7 cellular contexts compared by ENCODE assay signal in the genomic region with DNA sequence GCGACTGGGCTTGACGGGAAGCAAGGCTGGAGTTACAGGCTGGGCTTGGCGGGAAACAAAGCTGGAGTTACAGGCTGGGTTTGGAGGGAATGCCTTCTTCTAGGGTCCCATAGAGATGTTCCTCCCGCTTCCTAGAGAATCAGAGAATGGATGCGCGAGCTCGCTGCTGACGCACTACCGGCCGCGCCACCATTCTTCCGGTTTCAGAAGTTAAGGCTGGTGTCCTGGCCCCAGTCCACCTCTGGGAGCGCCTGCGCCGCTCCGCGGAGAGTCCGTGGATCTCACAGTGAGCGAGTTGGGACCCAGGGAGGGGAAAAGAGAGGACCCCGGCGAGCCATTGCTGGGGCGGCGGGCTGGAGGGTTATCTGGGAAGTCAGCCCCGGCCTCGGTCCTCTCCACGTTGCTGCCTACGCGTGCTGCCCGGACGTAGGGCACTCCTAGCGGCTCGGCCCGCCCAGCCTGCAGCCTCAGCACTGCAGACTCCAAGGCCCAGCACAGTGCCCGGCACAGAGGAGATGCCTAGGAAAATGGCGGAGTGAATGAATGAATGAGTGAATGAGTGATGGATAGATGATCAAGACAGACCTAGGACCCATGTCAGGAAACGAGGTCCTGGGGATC. TPM values are rescaled to one million over a fixed set of nuclear protein-coding genes. Genes with fewer than 3 reads are reported as not detected.
DNase-seq lines count a peak whose midpoint lies in the region; ATAC-seq and TF ChIP-seq lines count a peak whose summit lies in the region.

Gene ZNF502 (plus strand): TSS at position 206 of the 621 bp plus-strand sequence. CDS start 7,602 bp downstream, outside the sequence.

- H3K4me1 ChIP-seq in H9 (ENCODE audit: insufficient read depth, low read length) (no peaks in the 10 kb centered on the region), gastroesophageal sphincter (peaks cover 0 to 19% (median 0%) of the 10 kb centered on the region in 3 donors), neuronal stem cell (ENCODE audit: control insufficient read depth in 2 of 2, insufficient read depth in 1 of 2, low read depth in 1 of 2, low read length in 2 of 2) (peaks cover 1 to 2% of the 10 kb centered on the region in 2 donors), stomach smooth muscle (ENCODE audit: control insufficient read depth, insufficient read depth, low read length) (peaks cover 7% of the 10 kb centered on the region)

- H3K4me3 ChIP-seq in gastroesophageal sphincter (peak within 1 kb of the TSS; percentile 73 to 94), neuronal stem cell (ENCODE audit: low read length in 2 of 2) (peak within 1 kb of the TSS; percentile 60 to 91), stomach smooth muscle (ENCODE audit: low read length in 2 of 2) (peak within 1 kb of the TSS; percentile 96 to 97)

- H4K8ac ChIP-seq in H9 (replicated peaks; ENCODE audit: insufficient read length, low read depth, low read length) (peak within 1 kb of the TSS; percentile 34), neuronal stem cell (ENCODE audit: low read depth, low read length) (peak within 1 kb of the TSS; percentile 52)

- H3K4ac ChIP-seq in H9 (ENCODE audit: low read depth, low read length) (no peak within 1 kb of the TSS), neuronal stem cell (ENCODE audit: low read length) (no peak within 1 kb of the TSS)

- no peak within 1 kb of the TSS for H2AFZ ChIP-seq in H9 (ENCODE audit: low read length)
- H2AFZ ChIP-seq in neuronal stem cell (ENCODE audit: low read length), result peak within 1 kb of the TSS; percentile 96

- peaks cover 8% of the 10 kb centered on the region for H3K27me3 Mint-ChIP-seq in H9 (ENCODE audit: low read depth)
- H3K27me3 Mint-ChIP-seq in activated naive CD4-positive, alpha-beta T cell treated with anti-CD3 and anti-CD28 coated beads, Interleukin-2, amount 50 U/mL, for 24 hours, result peaks cover 30% of the 10 kb centered on the region

- H3K23me2 ChIP-seq in H9 (ENCODE audit: insufficient read length, low read depth, low read length, poor library complexity, severe bottlenecking), result no peaks in the 10 kb centered on the region

- DNase-seq in H9, result peak; percentile 76
- peak; percentile 70 to 74 for DNase-seq in SHP77 (lab: John Stamatoyannopoulos, UW)
- DNase-seq in neuronal stem cell (ENCODE audit: low spot score), result peak; percentile 62

- 0 out of 2 replicates have a peak within 1 kb of the TSS, but pooled peaks have one; percentile 63 for H3K14ac ChIP-seq in H9 (ENCODE audit: insufficient read depth, low read length)
- no peak within 1 kb of the TSS for H3K14ac ChIP-seq in neuronal stem cell (ENCODE audit: low read length)

- H3T11ph ChIP-seq in H9 (ENCODE audit: low read length), result no peak within 1 kb of the TSS

- H3K36me3 Mint-ChIP-seq in H9 (ENCODE audit: insufficient read depth in 1 of 3, low read depth in 3 of 3), result peaks cover 0 to 7% (median 5%) of the 10 kb centered on the region in 3 experiments; a peak in 6 of 7 replicates
- peaks cover 39% of the 10 kb centered on the region for H3K36me3 Mint-ChIP-seq in activated naive CD4-positive, alpha-beta T cell treated with anti-CD3 and anti-CD28 coated beads, Interleukin-2, amount 50 U/mL, for 24 hours

- ATAC-seq in gastroesophageal sphincter (peak; percentile 96), HG03378 (IDR thresholded peaks at IDR 0.05; ENCODE audit: unreplicated experiment) (no peak)

- no peaks in the 10 kb centered on the region for H3K79me1 ChIP-seq in H9 (ENCODE audit: insufficient read depth, low read depth, low read length, poor library complexity, severe bottlenecking)
- no peaks in the 10 kb centered on the region for H3K79me1 ChIP-seq in neuronal stem cell (ENCODE audit: low read depth, low read length)

- H3K4me1 Mint-ChIP-seq in H9, result no peaks in the 10 kb centered on the region
- peaks cover 14% of the 10 kb centered on the region for H3K4me1 Mint-ChIP-seq in activated naive CD4-positive, alpha-beta T cell treated with anti-CD3 and anti-CD28 coated beads, Interleukin-2, amount 50 U/mL, for 24 hours

- H3K56ac ChIP-seq in H9 (ENCODE audit: insufficient read length, low read depth, low read length), result no peak within 1 kb of the TSS

- H3K36me3 ChIP-seq in gastroesophageal sphincter, result peaks cover 0 to 32% of the 10 kb centered on the region in 2 donors
- H3K36me3 ChIP-seq in neuronal stem cell (replicated peaks in 1 of 2; ENCODE audit: control insufficient read depth in 2 of 2, insufficient read depth in 2 of 2, low read length in 2 of 2), result peaks cover 0 to 13% of the 10 kb centered on the region in 2 donors
- no peaks in the 10 kb centered on the region for H3K36me3 ChIP-seq in stomach smooth muscle (ENCODE audit: control insufficient read depth in 2 of 2, insufficient read depth in 2 of 2, low read length in 2 of 2)

- H3K9ac ChIP-seq in H9 (ENCODE audit: extremely low read depth, insufficient read length, low read length), result peak within 1 kb of the TSS; percentile 57
- peak within 1 kb of the TSS; percentile 92 for H3K9ac ChIP-seq in neuronal stem cell (ENCODE audit: low read depth, low read length, poor library complexity)
- H3K9ac ChIP-seq in stomach smooth muscle (ENCODE audit: low read length in 2 of 2), result peak within 1 kb of the TSS; percentile 86 to 87

- no peaks in the 10 kb centered on the region for H4K20me1 ChIP-seq in H9 (ENCODE audit: control insufficient read depth, insufficient read depth, insufficient read length)

- H2AK5ac ChIP-seq in H9 (ENCODE audit: insufficient read length, low read length) (no peak within 1 kb of the TSS), neuronal stem cell (ENCODE audit: low read depth, low read length) (no peak within 1 kb of the TSS)

- H3K9me3 Mint-ChIP-seq in H9, result peaks cover 76 to 77% of the 10 kb centered on the region in 2 experiments
- peaks cover 25% of the 10 kb centered on the region for H3K9me3 Mint-ChIP-seq in activated naive CD4-positive, alpha-beta T cell treated with anti-CD3 and anti-CD28 coated beads, Interleukin-2, amount 50 U/mL, for 24 hours

- H3K27ac Mint-ChIP-seq in H9, result no peak within 1 kb of the TSS
- H3K27ac Mint-ChIP-seq in activated naive CD4-positive, alpha-beta T cell treated with anti-CD3 and anti-CD28 coated beads, Interleukin-2, amount 50 U/mL, for 24 hours, result peak within 1 kb of the TSS; percentile 95

- no peak within 1 kb of the TSS for H2BK20ac ChIP-seq in H9 (ENCODE audit: low read depth, low read length, poor library complexity, severe bottlenecking)

- H3K4me3 Mint-ChIP-seq in H9, result peak within 1 kb of the TSS in 1 of 2 experiments; percentile 83; a peak in 3 of 5 replicates
- H3K4me3 Mint-ChIP-seq in activated naive CD4-positive, alpha-beta T cell treated with anti-CD3 and anti-CD28 coated beads, Interleukin-2, amount 50 U/mL, for 24 hours, result peak within 1 kb of the TSS; percentile 92

- TF ChIP-seq POLR2A in gastroesophageal sphincter (IDR thresholded peaks at IDR 0.05), result peak in 1 of 2 donors; percentile 33

- peaks cover 11% of the 10 kb centered on the region for H3K9me3 ChIP-seq in H9 (ENCODE audit: control insufficient read depth, low read depth, low read length)
- peaks cover 0 to 43% (median 0%) of the 10 kb centered on the region in 3 donors for H3K9me3 ChIP-seq in gastroesophageal sphincter
- H3K9me3 ChIP-seq in neuronal stem cell (replicated peaks in 1 of 2; ENCODE audit: control insufficient read depth in 2 of 2, insufficient read depth in 1 of 2, low read depth in 1 of 2, low read length in 2 of 2), result peaks cover 11 to 49% of the 10 kb centered on the region in 2 donors
- peaks cover 2 to 4% of the 10 kb centered on the region in 2 donors for H3K9me3 ChIP-seq in stomach smooth muscle (ENCODE audit: control insufficient read depth in 2 of 2, low read length in 2 of 2)

- peak within 1 kb of the TSS; percentile 8 for H4K5ac ChIP-seq in H9 (ENCODE audit: insufficient read length, low read depth, low read length)

- H3K27me3 ChIP-seq in H9 (ENCODE audit: insufficient read depth, low read length), result no peaks in the 10 kb centered on the region
- H3K27me3 ChIP-seq in gastroesophageal sphincter, result peaks cover 23% of the 10 kb centered on the region
- H3K27me3 ChIP-seq in neuronal stem cell (ENCODE audit: control insufficient read depth in 3 of 3, insufficient read depth in 3 of 3, low read depth in 1 of 3, low read length in 3 of 3), result no peaks in the 10 kb centered on the region
- H3K27me3 ChIP-seq in stomach smooth muscle (ENCODE audit: control insufficient read depth in 1 of 2, insufficient read depth in 2 of 2, low read length in 2 of 2), result peaks cover 0 to 2% of the 10 kb centered on the region in 2 donors

- no peak within 1 kb of the TSS for H4K91ac ChIP-seq in H9 (ENCODE audit: insufficient read length, low read depth, low read length)
- H4K91ac ChIP-seq in neuronal stem cell (ENCODE audit: low read depth, low read length, poor library complexity), result no peak within 1 kb of the TSS

- H3K18ac ChIP-seq in H9 (ENCODE audit: insufficient read length, low read depth, low read length) (peak within 1 kb of the TSS; percentile 60), neuronal stem cell (ENCODE audit: low read length) (peak within 1 kb of the TSS; percentile 83)

- H2BK120ac ChIP-seq in H9 (ENCODE audit: low read depth, low read length, poor library complexity, severe bottlenecking), result no peak within 1 kb of the TSS
- H2BK120ac ChIP-seq in neuronal stem cell (ENCODE audit: low read depth, low read length), result no peak within 1 kb of the TSS

- H3K4me2 ChIP-seq in H9 (ENCODE audit: insufficient read depth, insufficient read length, low read length) (peak within 1 kb of the TSS; percentile 81), neuronal stem cell (ENCODE audit: insufficient read depth, low read length, poor library complexity, severe bottlenecking) (peak within 1 kb of the TSS; percentile 66)

- TF ChIP-seq CTCF in H9 (conservative IDR thresholded peaks at IDR 0.05) (no peak), gastroesophageal sphincter (IDR thresholded peaks at IDR 0.05) (peak in 3 of 4 experiments; percentile 56 to 58 (median 56))

- H2BK15ac ChIP-seq in H9 (ENCODE audit: low read depth, low read length) (no peak within 1 kb of the TSS), neuronal stem cell (ENCODE audit: low read length) (no peak within 1 kb of the TSS)

- no CpG with 5 or more reads among the region's 36 CpGs for WGBS in H9 (ENCODE audit: extremely low coverage, insufficient read length, low lambda C conversion rate)
- 0 to 1% methylated on average over 9 to 17 of the region's 36 CpGs for WGBS in gastroesophageal sphincter (ENCODE audit: low coverage in 1 of 2), 2 donors
- WGBS in neuronal stem cell (ENCODE audit: extremely low coverage in 2 of 2, insufficient read length in 2 of 2, insufficient replicate concordance in 1 of 2), 2 donors, result no CpG with 5 or more reads among the region's 36 CpGs

- H2BK5ac ChIP-seq in H9 (ENCODE audit: insufficient read length, low read length) (no peak within 1 kb of the TSS), neuronal stem cell (ENCODE audit: low read length) (no peak within 1 kb of the TSS)

- H3K27ac ChIP-seq in H9 (ENCODE audit: insufficient read length, low read depth, low read length) (no peak within 1 kb of the TSS), gastroesophageal sphincter (peak within 1 kb of the TSS in 3 of 4 donors; percentile 82 to 83 (median 82)), neuronal stem cell (replicated peaks; ENCODE audit: low read length) (no peak within 1 kb of the TSS), stomach smooth muscle (ENCODE audit: low read length) (peak within 1 kb of the TSS; percentile 69)

- no peak for TF ChIP-seq EP300 in gastroesophageal sphincter (IDR thresholded peaks at IDR 0.05)

- H2BK12ac ChIP-seq in H9 (ENCODE audit: insufficient read length, low read depth, low read length) (no peak within 1 kb of the TSS), neuronal stem cell (ENCODE audit: low read length) (no peak within 1 kb of the TSS)

- H3K23ac ChIP-seq in H9 (ENCODE audit: insufficient read length, low read depth, low read length), result no peak within 1 kb of the TSS
- peak within 1 kb of the TSS; percentile 76 for H3K23ac ChIP-seq in neuronal stem cell (ENCODE audit: low read depth, low read length, poor library complexity)

- no peaks in the 10 kb centered on the region for H3K79me2 ChIP-seq in H9 (ENCODE audit: insufficient read depth, low read length)

RNA-seq across cellular contexts. Expression of gene ZNF502, which starts in this region (rescaled TPM):
- not detected in 2 replicates for total RNA-seq in H9 (2021)
- total RNA-seq in gastroesophageal sphincter, result 1 to 10 TPM; 5.0 to 10.0 (median 5.5) TPM
- polyA plus RNA-seq in neuronal stem cell (2013, experiment 1 of 2), result 2.4 TPM
- 2.5 TPM for polyA plus RNA-seq in neuronal stem cell (2013, experiment 2 of 2)

Comparison
In these comparisons a context has a peak if more than half of its experiments do, and no peak if none do; other contexts are left out.
1. Peak in DNase-seq, H3K9ac ChIP-seq and H3K4me2 ChIP-seq in H9; RNA of the gene not detected or under 1 TPM.
2. H3K27ac ChIP-seq: peak in gastroesophageal sphincter (3 of 4) and stomach smooth muscle (single experiment); none in H9 (single experiment) and neuronal stem cell (single experiment).
3. Peak in every context shown above with its lines, with median percentiles within 50 percentile points of each other: DNase-seq, H3K9ac ChIP-seq and H3K4me3 ChIP-seq.